In the genomic region with DNA sequence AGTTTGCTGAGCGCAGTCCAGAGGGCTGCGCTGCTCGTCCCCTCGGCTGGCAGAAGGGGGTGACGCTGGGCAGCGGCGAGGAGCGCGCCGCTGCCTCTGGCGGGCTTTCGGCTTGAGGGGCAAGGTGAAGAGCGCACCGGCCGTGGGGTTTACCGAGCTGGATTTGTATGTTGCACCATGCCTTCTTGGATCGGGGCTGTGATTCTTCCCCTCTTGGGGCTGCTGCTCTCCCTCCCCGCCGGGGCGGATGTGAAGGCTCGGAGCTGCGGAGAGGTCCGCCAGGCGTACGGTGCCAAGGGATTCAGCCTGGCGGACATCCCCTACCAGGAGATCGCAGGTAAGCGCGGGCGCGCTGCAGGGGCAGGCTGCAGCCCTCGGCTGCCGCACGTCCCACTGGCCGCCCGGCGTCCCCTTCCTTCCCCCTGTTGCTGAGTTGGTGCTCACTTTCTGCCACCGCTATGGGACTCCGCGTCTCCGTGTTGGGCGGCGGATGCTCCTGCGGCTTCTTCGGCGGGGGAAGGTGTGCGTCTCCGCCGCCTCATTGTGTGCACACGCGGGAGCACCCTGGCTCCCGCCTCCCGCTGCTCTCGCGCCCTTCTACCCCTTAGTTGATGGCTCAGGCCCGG, we compare ENCODE assay signal across 8 cellular contexts. TPM values are rescaled to one million over a fixed set of nuclear protein-coding genes. Genes with fewer than 3 reads are reported as not detected.
DNase-seq lines count a peak whose midpoint lies in the region; ATAC-seq and TF ChIP-seq lines count a peak whose summit lies in the region.

No MANE protein-coding gene starts in this region.

- peaks cover 17% of the 10 kb centered on the region for H3K36me3 Mint-ChIP-seq in Caco-2 (ENCODE audit: insufficient read depth, unreplicated experiment)

- CTCF ChIA-PET in Caco-2 (lab: Charles Lee) = no interaction called here

- H3K36me3 ChIP-seq in Caco-2 (ENCODE audit: control insufficient read depth, insufficient read depth, low read length) (no peaks in the 10 kb centered on the region), adipocyte (ENCODE audit: control insufficient read depth, insufficient read depth, low read length, severe bottlenecking) (no peaks in the 10 kb centered on the region)

- H3K27me3 ChIP-seq in Caco-2 (replicated peaks; ENCODE audit: control insufficient read depth, insufficient read depth, low read length) = no peaks in the 10 kb centered on the region
- H3K27me3 ChIP-seq in adipocyte (replicated peaks; ENCODE audit: control insufficient read depth, insufficient read depth, low read length) = no peaks in the 10 kb centered on the region

- TF ChIP-seq CTCF in Caco-2 (IDR thresholded peaks at IDR 0.05; ENCODE audit: insufficient read depth in 1 of 2, low read depth in 1 of 2, low read length in 1 of 2, severe bottlenecking in 1 of 2, unreplicated experiment in 1 of 2) = no peak

- H3K4me1 ChIP-seq in Caco-2 = peaks cover 54% of the 10 kb centered on the region
- H3K4me1 ChIP-seq in adipocyte (ENCODE audit: control insufficient read depth, insufficient read depth, low read length) = peaks cover 49% of the 10 kb centered on the region

- H3K9me3 ChIP-seq in Caco-2 (no peaks in the 10 kb centered on the region; the same call in 1 of the 2 replicates), adipocyte (ENCODE audit: control insufficient read depth, low read length) (no peaks in the 10 kb centered on the region), iPS-18c (ENCODE audit: control insufficient read depth, insufficient read depth, low read length) (no peaks in the 10 kb centered on the region)

- ATAC-seq in stimulated activated naive CD8-positive, alpha-beta T cell treated with anti-CD3 and anti-CD28 coated beads, Interleukin-15, Interleukin-2, amounts not matched to agents 100 U/mL and 50 U/mL, for 24 hours = peak; percentile 14

- no TSS peak for BruUV-seq in Caco-2 (replicated peaks; lab: Mats Ljungman, UMichigan)

- H3K9me3 Mint-ChIP-seq in Caco-2 (ENCODE audit: unreplicated experiment) = peaks cover 31% of the 10 kb centered on the region

- H3K4me1 Mint-ChIP-seq in Caco-2 (ENCODE audit: low read depth, unreplicated experiment) = peaks cover 38% of the 10 kb centered on the region

- H3K4me3 ChIP-seq in Caco-2 (ENCODE audit: low read depth, low read length) (no peak overlapping the region), adipocyte (ENCODE audit: low read length) (peak overlapping the region; percentile 97), iPS-18c (ENCODE audit: insufficient read depth, low read depth, low read length) (peak overlapping the region; percentile 82)

- no peak for DNase-seq in Caco-2
- peak; percentile 66 for DNase-seq in NCI-H1105 treated with DMSO at 0.1 percent for 48 hours (lab: John Stamatoyannopoulos, UW)
- DNase-seq in adipocyte (ENCODE audit: low read depth) = peak; percentile 74
- DNase-seq in stimulated activated naive CD8-positive, alpha-beta T cell treated with anti-CD3 and anti-CD28 coated beads, Interleukin-15, Interleukin-2, amounts not matched to agents 100 U/mL and 50 U/mL, for 24 hours = no peak
- no peak for DNase-seq in NAMALWA (ENCODE audit: low spot score)
- DNase-seq in NCI-H2196 treated with DMSO at 0.1 percent for 48 hours (lab: John Stamatoyannopoulos, UW; ENCODE audit: unreplicated experiment) = no peak
- DNase-seq in MV-4-11 (lab: John Stamatoyannopoulos, UW) = no peak

- H3K9ac ChIP-seq in adipocyte (ENCODE audit: low read length) = peak overlapping the region; percentile 92

- POLR2A ChIA-PET in Caco-2 (lab: Charles Lee) = no interaction called here

- H3K27me3 Mint-ChIP-seq in Caco-2 (ENCODE audit: insufficient read depth, unreplicated experiment) = no peaks in the 10 kb centered on the region

- no peak overlapping the region for H3K4me3 Mint-ChIP-seq in Caco-2 (ENCODE audit: unreplicated experiment)

- intact Hi-C loops in Caco-2 (cut with micrococcal nuclease; ENCODE audit: unreplicated experiment) = no loop called here

- H3K27ac Mint-ChIP-seq in Caco-2 (ENCODE audit: unreplicated experiment) = peak overlapping the region; percentile 57

RNA-seq across cellular contexts. Expression of a gene that starts 0.8 kb away (rescaled TPM):
- 0.07 and 0.16 TPM in 2 replicates for total RNA-seq in Caco-2 (2022)

Comparison
In these comparisons a context has a peak if more than half of its experiments do, and no peak if none do; other contexts are left out.
1. DNase-seq: peak in NCI-H1105 treated with DMSO at 0.1 percent for 48 hours (single experiment) and adipocyte (single experiment); none in Caco-2 (0 of 2), stimulated activated naive CD8-positive, alpha-beta T cell treated with anti-CD3 and anti-CD28 coated beads, Interleukin-15, Interleukin-2, amounts not matched to agents 100 U/mL and 50 U/mL, for 24 hours (single experiment), NAMALWA (single experiment), NCI-H2196 treated with DMSO at 0.1 percent for 48 hours (single experiment) and MV-4-11 (single experiment).